ENCODE assay signal across 20 cellular contexts in the genomic region with DNA sequence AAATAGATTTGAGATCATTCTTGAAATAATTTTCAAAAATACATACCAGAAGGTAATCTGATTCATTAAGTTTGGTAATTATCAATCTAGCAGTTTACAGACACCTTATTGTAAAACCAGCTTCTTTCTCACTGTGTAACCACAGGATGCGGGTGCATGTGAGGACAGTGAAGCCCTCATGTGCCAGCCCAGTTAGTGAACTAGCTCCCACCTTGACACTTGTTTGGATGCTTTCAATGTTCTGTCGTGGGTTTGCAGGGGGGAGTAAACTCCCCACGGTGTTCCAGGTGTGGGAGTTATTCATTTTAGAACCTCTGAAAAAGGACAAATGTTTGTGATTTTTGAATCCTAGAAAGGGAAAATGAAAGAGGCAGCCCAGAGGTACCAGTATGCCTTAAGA. TPM values are rescaled to one million over a fixed set of nuclear protein-coding genes. Genes with fewer than 3 reads are reported as not detected.
DNase-seq lines count a peak whose midpoint lies in the region; FAIRE-seq and TF ChIP-seq lines count a peak whose summit lies in the region.
"Had no signal": no experiment of that assay in that cellular context is flagged by ENCODE, and none has a peak within 500 bp of the region (broad histone marks: within the 10 kb centered on the region; RNA-seq: fewer than 3 reads in every experiment).

No MANE protein-coding gene starts in this region.

- intact Hi-C loops in spleen (cut with DNase I; ENCODE audit: low total_unique reads): no loop called here

- H3K9me3 Mint-ChIP-seq in endodermal cell: no peaks in the 10 kb centered on the region
- H3K9me3 Mint-ChIP-seq: activated naive CD8-positive, alpha-beta T cell treated with anti-CD3 and anti-CD28 coated beads, Interleukin-2, amount 10 ng/mL, durations not matched to agents 7 days and 5 days; activated T-helper 1 cell treated with anti-CD3 and anti-CD28 coated beads, Interleukin-12 subunit alpha, Interleukin-12 subunit beta, Interleukin-2, Interleukin-4 antibody, amounts not matched to agents 30 ng/mL and 10 ng/mL and 1 ng/mL, durations not matched to agents 14 hours and 24 hours and 36 hours; CD4-positive, CD25-positive, alpha-beta regulatory T cell had no signal

- H3K79me2 ChIP-seq in Loucy (ENCODE audit: insufficient read depth, low read length): no peaks in the 10 kb centered on the region

- H3K27ac Mint-ChIP-seq in endodermal cell: no peak overlapping the region
- H3K27ac Mint-ChIP-seq: activated naive CD8-positive, alpha-beta T cell treated with anti-CD3 and anti-CD28 coated beads, Interleukin-2, amount 10 ng/mL, durations not matched to agents 7 days and 5 days; activated T-helper 1 cell treated with anti-CD3 and anti-CD28 coated beads, Interleukin-12 subunit alpha, Interleukin-12 subunit beta, Interleukin-2, Interleukin-4 antibody, amounts not matched to agents 30 ng/mL and 10 ng/mL and 1 ng/mL, durations not matched to agents 14 hours and 24 hours and 36 hours had no signal

- DNase-seq in activated gamma-delta T cell treated with Interleukin-2 at 50 U/mL for 16 hours (peak; percentile 22), activated gamma-delta T cell (lab: John Stamatoyannopoulos, UW) (no peak), endodermal cell (no peak), HuH-7.5 (ENCODE audit: low spot score) (no peak), spleen (no peak), urothelium cell line (ENCODE audit: low spot score) (no peak)
- DNase-seq: activated naive CD8-positive, alpha-beta T cell treated with anti-CD3 and anti-CD28 coated beads, Interleukin-2, amount 10 ng/mL, durations not matched to agents 7 days and 5 days; body of pancreas; CD4-positive, CD25-positive, alpha-beta regulatory T cell; cortex of kidney; heart left ventricle; left ventricle myocardium superior; stimulated activated CD4-positive, alpha-beta T cell treated with anti-CD3 and anti-CD28 coated beads, Interleukin-15, amount 100 ng/mL, for 24 hours; T1000 had no signal

- H3K9me3 ChIP-seq in Loucy (ENCODE audit: insufficient read depth, low read depth, low read length) (no peaks in the 10 kb centered on the region), endodermal cell (ENCODE audit: control insufficient read depth, low read length) (no peaks in the 10 kb centered on the region), spleen (no peaks in the 10 kb centered on the region)
- H3K9me3 ChIP-seq: body of pancreas, heart left ventricle, right atrium auricular region had no signal

- no peaks in the 10 kb centered on the region for H3K27me3 Mint-ChIP-seq in endodermal cell (ENCODE audit: insufficient read depth)
- H3K27me3 Mint-ChIP-seq: activated naive CD8-positive, alpha-beta T cell treated with anti-CD3 and anti-CD28 coated beads, Interleukin-2, amount 10 ng/mL, durations not matched to agents 7 days and 5 days had no signal

- peaks cover 20% of the 10 kb centered on the region for H3K36me3 Mint-ChIP-seq in endodermal cell (ENCODE audit: low read depth)
- H3K36me3 Mint-ChIP-seq: CD4-positive, CD25-positive, alpha-beta regulatory T cell had no signal

- peaks cover 66% of the 10 kb centered on the region for H3K4me1 ChIP-seq in Loucy (ENCODE audit: insufficient read depth, low read length, poor library complexity, severe bottlenecking)
- H3K4me1 ChIP-seq in endodermal cell (ENCODE audit: control insufficient read depth, insufficient read depth, low read length): no peaks in the 10 kb centered on the region
- H3K4me1 ChIP-seq in spleen: peaks cover 0 to 46% (median 34%) of the 10 kb centered on the region in 6 donors
- H3K4me1 ChIP-seq: body of pancreas had no signal

- no peaks in the 10 kb centered on the region for H3F3A ChIP-seq in Loucy (ENCODE audit: low read depth)

- no peaks in the 10 kb centered on the region for H3K9me2 ChIP-seq in Loucy (replicated peaks; ENCODE audit: low read depth, low read length)

- no peaks in the 10 kb centered on the region for H4K20me1 ChIP-seq in Loucy (ENCODE audit: insufficient read depth, low read length, poor library complexity, severe bottlenecking)

- peak overlapping the region; percentile 7 for H3K4me3 ChIP-seq in Loucy (ENCODE audit: low read length, poor library complexity, severe bottlenecking)
- no peak overlapping the region for H3K4me3 ChIP-seq in endodermal cell (ENCODE audit: low read length)
- H3K4me3 ChIP-seq in skin epidermis: no peak overlapping the region
- no peak overlapping the region for H3K4me3 ChIP-seq in spleen
- H3K4me3 ChIP-seq: body of pancreas, heart left ventricle, K562, right atrium auricular region had no signal

- H2AFZ ChIP-seq in Loucy (ENCODE audit: low read length): no peak overlapping the region; the same call in 1 of the 2 replicates

- TF ChIP-seq CTCF in Loucy (conservative IDR thresholded peaks at IDR 0.05; ENCODE audit: low read length) (no peak), endodermal cell (conservative IDR thresholded peaks at IDR 0.05) (no peak), spleen (IDR thresholded peaks at IDR 0.05 in 8 of 11, conservative IDR thresholded peaks at IDR 0.05 in 3 of 11) (no peak)

- no peaks in the 10 kb centered on the region for H3K4me1 Mint-ChIP-seq in endodermal cell

- 44 to 64% methylated on average over 2 to 3 of the region's 3 CpGs for WGBS in endodermal cell (ENCODE audit: insufficient coverage in 1 of 2, insufficient read length in 1 of 2), 2 experiments
- 49 to 68% (median 54%) methylated on average over 3 of the region's 3 CpGs for WGBS in spleen, 5 donors

- H3K4me3 Mint-ChIP-seq in endodermal cell: no peak overlapping the region
- H3K4me3 Mint-ChIP-seq: activated naive CD8-positive, alpha-beta T cell treated with anti-CD3 and anti-CD28 coated beads, Interleukin-2, amount 10 ng/mL, durations not matched to agents 7 days and 5 days; activated T-helper 1 cell treated with anti-CD3 and anti-CD28 coated beads, Interleukin-12 subunit alpha, Interleukin-12 subunit beta, Interleukin-2, Interleukin-4 antibody, amounts not matched to agents 30 ng/mL and 10 ng/mL and 1 ng/mL, durations not matched to agents 14 hours and 24 hours and 36 hours; CD4-positive, CD25-positive, alpha-beta regulatory T cell had no signal

- TF ChIP-seq POLR2A in spleen (IDR thresholded peaks at IDR 0.05): no peak

- H3K36me3 ChIP-seq in Loucy (ENCODE audit: insufficient read depth, low read length) (peaks cover 13% of the 10 kb centered on the region; the same call in 1 of the 2 replicates), endodermal cell (ENCODE audit: control insufficient read depth, insufficient read depth, low read length) (peaks cover 96% of the 10 kb centered on the region), spleen (peaks cover 0 to 60% (median 12%) of the 10 kb centered on the region in 6 donors)

- H3K27me3 ChIP-seq in Loucy (ENCODE audit: insufficient read depth, low read length, poor library complexity, severe bottlenecking) (no peaks in the 10 kb centered on the region), endodermal cell (ENCODE audit: control insufficient read depth, insufficient read depth, low read length, poor library complexity, severe bottlenecking) (no peaks in the 10 kb centered on the region), spleen (replicated peaks in 1 of 7) (no peaks in the 10 kb centered on the region)
- H3K27me3 ChIP-seq: body of pancreas, heart left ventricle, right atrium auricular region had no signal

- FAIRE-seq in urothelium cell line (lab: Jason Lieb, UNC): no peak
- FAIRE-seq: H1, K562 had no signal

- H3K9ac ChIP-seq in Loucy (ENCODE audit: low read depth, low read length, poor library complexity, severe bottlenecking) (peak overlapping the region; percentile 19), endodermal cell (ENCODE audit: extremely low read depth, low read length, poor library complexity, severe bottlenecking) (no peak overlapping the region)

- H3K27ac ChIP-seq in endodermal cell (ENCODE audit: low read depth, low read length) (peak overlapping the region; percentile 69), skin epidermis (peak overlapping the region in 14 of 21 experiments; percentile 6 to 68 (median 41)), spleen (peak overlapping the region in 3 of 8 donors; percentile 31 to 76 (median 55))
- H3K27ac ChIP-seq: body of pancreas had no signal

- peak overlapping the region; percentile 44 for H3K4me2 ChIP-seq in Loucy (ENCODE audit: low read depth, low read length, poor library complexity, severe bottlenecking)

RNA-seq across cellular contexts. Expression of gene WDSUB1, which starts 59.0 kb away (rescaled TPM):
- total RNA-seq in endodermal cell (10 to 100 TPM; 10.7 to 14.7 TPM), spleen (10 to 100 TPM in 5 of 7 donors, 1 to 10 TPM in 2; 8.1 to 14.8 (median 11.4) TPM)
- polyA plus RNA-seq in endodermal cell (2013, experiment 1 of 2): 7.1 TPM
- 6.4 TPM for polyA plus RNA-seq in endodermal cell (2013, experiment 2 of 2)
- polyA plus RNA-seq in spleen: 1 to 10 TPM; 5.2 to 7.4 (median 7.4) TPM
